8 cellular contexts compared by ENCODE assay signal in genomic region chr12:56315626-56316473, GRCh38. TPM values are rescaled to one million over a fixed set of nuclear protein-coding genes. Genes with fewer than 3 reads are reported as not detected.
DNase-seq lines count a peak whose midpoint lies in the region; ATAC-seq and TF ChIP-seq lines count a peak whose summit lies in the region.

CNPY2 (minus strand) TSS chr12:56315988; CDS start chr12:56315217, 771 bp downstream.

- POLR2A ChIA-PET in OCI-LY7 (lab: Charles Lee), result interaction anchor here (0.6 to 2.7 kb wide), 19 partner anchors 9 to 148 kb away, joined by 3 to 17 read pairs (median 4); partner anchors contain the start of genes IL23A, PAN2, RNF41 and STAT2

- TF ChIP-seq CTCF in OCI-LY7 (conservative IDR thresholded peaks at IDR 0.05; ENCODE audit: low read length), result peak; percentile 48; the same call in 1 of the 2 replicates

- H3K9me3 ChIP-seq in OCI-LY7 (ENCODE audit: low read length), result no peaks in the 10 kb centered on the region

- H2AFZ ChIP-seq in OCI-LY7 (ENCODE audit: low read length), result peak within 1 kb of the TSS; percentile 68

- intact Hi-C loops in OCI-LY7 (cut with micrococcal nuclease; ENCODE audit: unreplicated experiment), result loop anchor here (1.0 to 5.0 kb wide), 4 partner anchors 61 to 152 kb away; partner anchors contain the start of genes SPRYD4 and TIMELESS

- peak; percentile 97 for DNase-seq in DMS 273 (lab: John Stamatoyannopoulos, UW; ENCODE audit: unreplicated experiment)
- peak; percentile 91 for DNase-seq in HuH-7.5 (ENCODE audit: low spot score)
- peak; percentile 96 for DNase-seq in OCI-LY7 (ENCODE audit: low spot score)
- DNase-seq in activated T-cell treated with anti-CD3 and anti-CD28 coated beads for 1 hour (ENCODE audit: low read depth), result peak; percentile 87
- peak; percentile 89 for DNase-seq in epidermal melanocyte (ENCODE audit: insufficient read length, low spot score)
- peak; percentile 89 for DNase-seq in middle frontal gyrus (ENCODE audit: extremely low spot score, low spot score)
- DNase-seq in stimulated activated CD8-positive, alpha-beta memory T cell treated with anti-CD3 and anti-CD28 coated beads, Interleukin-2, amount 100 ng/mL, for 48 hours (ENCODE audit: low read depth in 2 of 2), result peak; percentile 89 to 95

- H3K36me3 ChIP-seq in OCI-LY7 (ENCODE audit: insufficient read depth, low read length), result peaks cover 44% of the 10 kb centered on the region

- BruUV-seq in OCI-LY7 (replicated peaks; lab: Mats Ljungman, UMichigan), result no TSS peak

- no peaks in the 10 kb centered on the region for H4K20me1 ChIP-seq in OCI-LY7 (ENCODE audit: insufficient read depth, low read length)

- H3K4me1 ChIP-seq in OCI-LY7 (ENCODE audit: insufficient read depth, low read length, poor library complexity, severe bottlenecking), result peaks cover 14% of the 10 kb centered on the region

- peak within 1 kb of the TSS; percentile 84 for H3K4me2 ChIP-seq in OCI-LY7 (ENCODE audit: low read length)

- H3K4me3 ChIP-seq in OCI-LY7 (ENCODE audit: low read depth, low read length, poor library complexity, severe bottlenecking), result peak within 1 kb of the TSS; percentile 83

- peak within 1 kb of the TSS; percentile 60 for H3K27ac ChIP-seq in OCI-LY7 (ENCODE audit: low read depth, low read length, poor library complexity, severe bottlenecking)

- peak; percentile 88 for ATAC-seq in GM21526 (IDR thresholded peaks at IDR 0.05; ENCODE audit: low FRiP score, unreplicated experiment)

- H3K79me2 ChIP-seq in OCI-LY7 (ENCODE audit: insufficient read depth, low read depth, low read length), result peaks cover 15% of the 10 kb centered on the region; the same call in 1 of the 2 replicates

- no peaks in the 10 kb centered on the region for H3K9me2 ChIP-seq in OCI-LY7 (ENCODE audit: insufficient read depth, low read length)

- CTCF ChIA-PET in OCI-LY7 (lab: Charles Lee; ENCODE audit: unreplicated experiment), result interaction anchor here (0.5 to 2.1 kb wide), 7 partner anchors 11 to 495 kb away, joined by 3 to 12 read pairs (median 4); partner anchors contain the start of gene CS

RNA-seq across cellular contexts. Expression of gene CNPY2, which starts in this region (rescaled TPM):
- 62.8 and 75.5 TPM in 2 replicates for total RNA-seq in OCI-LY7 (2014; rRNA removed; shearing (Covaris generic))
- 80.2 and 85.5 TPM in 2 replicates for total RNA-seq in OCI-LY7 (2022)

Comparison
In these comparisons a context has a peak if more than half of its experiments do, and no peak if none do; other contexts are left out.
1. Peak in every context shown above with its lines: DNase-seq, ATAC-seq, H3K4me3 ChIP-seq and H3K27ac ChIP-seq.